Comparison of ENCODE assay signal across 16 cellular contexts in genomic region chr3:186025161-186025560, GRCh38.
DNase-seq lines count a peak whose midpoint lies in the region; ATAC-seq and TF ChIP-seq lines count a peak whose summit lies in the region.
"Had no signal": no experiment of that assay in that cellular context is flagged by ENCODE, and none has a peak within 500 bp of the region (broad histone marks: within the 10 kb centered on the region; RNA-seq: fewer than 3 reads in every experiment).

No MANE protein-coding gene starts in this region.

- POLR2A ChIA-PET in PC-3 (lab: Charles Lee; ENCODE audit: unreplicated experiment) = no interaction called here

- H3K79me2 ChIP-seq in PC-3 (ENCODE audit: low read length) = no peaks in the 10 kb centered on the region

- no TSS peak for BruUV-seq in PC-3 (replicated peaks; lab: Mats Ljungman, UMichigan)

- H4K20me1 ChIP-seq in PC-3 (ENCODE audit: low read length) = no peaks in the 10 kb centered on the region

- intact Hi-C loops in dorsolateral prefrontal cortex (cut with DNase I) (no loop called here), PC-3 (cut with micrococcal nuclease) (no loop called here)

- H3K27ac ChIP-seq in dorsolateral prefrontal cortex (peak overlapping the region in 48 of 59 donors; percentile 0 to 82 (median 65)), PC-3 (ENCODE audit: low read length) (no peak overlapping the region)
- H3K27ac ChIP-seq: 22Rv1, cardiac muscle cell, neutrophil, SJSA1 had no signal

- H3K27me3 ChIP-seq in dorsolateral prefrontal cortex (no peaks in the 10 kb centered on the region), PC-3 (ENCODE audit: low read length) (peaks cover 17% of the 10 kb centered on the region; the same call in 1 of the 2 replicates)
- H3K27me3 ChIP-seq: cardiac muscle cell, SJSA1 had no signal

- H3K9me2 ChIP-seq in PC-3 (replicated peaks; ENCODE audit: low read length) = no peaks in the 10 kb centered on the region

- H3K36me3 ChIP-seq in PC-3 (ENCODE audit: low read depth, low read length) = no peaks in the 10 kb centered on the region
- H3K36me3 ChIP-seq: cardiac muscle cell, neutrophil, SJSA1 had no signal

- TF ChIP-seq CTCF in dorsolateral prefrontal cortex (IDR thresholded peaks at IDR 0.05 in 54 of 56, conservative IDR thresholded peaks at IDR 0.05 in 2 of 56; ENCODE audit: low read depth in 1 of 56, partially characterized antibody in 56 of 56) = no peak
- TF ChIP-seq CTCF in PC-3 (conservative IDR thresholded peaks at IDR 0.05; ENCODE audit: low read depth, low read length) = no peak

- H3K4me3 ChIP-seq in dorsolateral prefrontal cortex (no peak overlapping the region), PC-3 (ENCODE audit: low read length) (no peak overlapping the region)
- H3K4me3 ChIP-seq: cardiac muscle cell, SJSA1 had no signal

- CTCF ChIA-PET in PC-3 (lab: Charles Lee) = no interaction called here

- H2AFZ ChIP-seq in PC-3 (ENCODE audit: low read length) = no peak overlapping the region

- no peaks in the 10 kb centered on the region for H3F3A ChIP-seq in PC-3 (ENCODE audit: low read length, unreplicated experiment)

- H3K9ac ChIP-seq in PC-3 (ENCODE audit: low read length) = no peak overlapping the region

- ATAC-seq in GM18867 (IDR thresholded peaks at IDR 0.05; ENCODE audit: unreplicated experiment) (no peak), PC-3 (no peak)

- no peak overlapping the region for H3K4me2 ChIP-seq in PC-3 (ENCODE audit: low read length)

- H3K4me1 ChIP-seq in PC-3 (ENCODE audit: insufficient read depth, low read length) = no peaks in the 10 kb centered on the region

- DNase-seq in DMS 273 (lab: John Stamatoyannopoulos, UW; ENCODE audit: unreplicated experiment) = peak; percentile 38
- DNase-seq in DMS 273 treated with DMSO at 0.1 percent for 48 hours (lab: John Stamatoyannopoulos, UW) = no peak
- DNase-seq in NCI-H446 treated with DMSO at 0.1 percent for 48 hours (lab: John Stamatoyannopoulos, UW) = peak; percentile 36
- peak in 1 of 10 donors; percentile 52 for DNase-seq in dorsolateral prefrontal cortex
- DNase-seq in stimulated activated CD4-positive, alpha-beta T cell treated with anti-CD3 and anti-CD28 coated beads, Interleukin-4, amount 100 ng/mL, for 24 hours = peak; percentile 37
- no peak for DNase-seq in SIG-M5 (lab: John Stamatoyannopoulos, UW)
- DNase-seq in PC-3 = no peak
- DNase-seq: DMS79 treated with DMSO at 0.1 percent for 48 hours, left cardiac atrium, NCI-H226, trophoblast cell had no signal

- no peaks in the 10 kb centered on the region for H3K9me3 ChIP-seq in PC-3 (ENCODE audit: low read length)
- H3K9me3 ChIP-seq: neutrophil, SJSA1 had no signal

Comparison
In these comparisons a context has a peak if more than half of its experiments do, and no peak if none do; other contexts are left out.
1. DNase-seq: peak in DMS 273 (single experiment), NCI-H446 treated with DMSO at 0.1 percent for 48 hours (single experiment) and stimulated activated CD4-positive, alpha-beta T cell treated with anti-CD3 and anti-CD28 coated beads, Interleukin-4, amount 100 ng/mL, for 24 hours (single experiment); none in DMS 273 treated with DMSO at 0.1 percent for 48 hours (single experiment), SIG-M5 (single experiment) and PC-3 (single experiment).